9 cellular contexts compared by ENCODE assay signal in the genomic region with DNA sequence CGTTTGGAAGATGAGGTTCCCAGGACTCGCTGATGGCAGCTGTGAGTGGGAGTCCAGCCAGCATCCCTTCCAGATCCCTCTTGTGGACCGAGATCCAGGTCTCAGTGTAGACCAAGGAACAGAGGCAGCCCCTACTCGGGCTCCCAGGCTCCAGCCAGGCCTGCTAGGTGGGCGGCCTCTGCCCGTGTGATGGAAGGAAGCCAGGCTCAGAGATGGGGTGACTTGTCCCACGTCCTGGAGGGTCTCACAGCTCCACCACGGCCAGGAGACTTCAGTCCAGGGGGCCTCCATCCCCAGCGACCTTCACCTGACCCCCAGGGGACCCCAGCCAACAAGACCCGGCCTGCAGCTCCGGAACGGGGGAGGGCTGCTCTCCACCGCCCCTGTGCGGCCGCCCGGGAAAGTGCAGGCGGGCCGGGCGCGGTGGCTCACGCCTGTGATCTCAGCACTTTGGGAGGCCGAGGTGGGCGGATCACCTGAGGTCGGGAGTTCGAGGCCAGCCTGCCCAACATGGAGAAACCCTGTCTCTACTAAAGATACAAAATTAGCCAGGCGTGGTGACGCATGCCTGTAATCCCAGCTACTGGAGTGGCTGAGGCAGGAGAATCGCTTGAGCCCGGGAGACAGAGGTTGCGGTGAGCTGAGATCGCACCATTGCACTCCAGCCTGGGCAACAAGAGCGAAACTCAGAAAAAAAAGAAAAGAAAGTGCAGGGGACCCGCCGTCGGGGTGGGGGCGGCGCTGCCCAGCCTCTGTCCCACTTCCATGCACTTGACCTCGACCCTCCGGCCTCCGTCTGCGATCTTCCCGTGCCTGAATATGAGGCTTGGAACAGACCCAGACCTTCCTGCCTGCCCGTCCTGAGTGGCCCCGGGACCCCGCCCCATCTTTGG. TPM values are rescaled to one million over a fixed set of nuclear protein-coding genes. Genes with fewer than 3 reads are reported as not detected.
DNase-seq lines count a peak whose midpoint lies in the region; ATAC-seq and TF ChIP-seq lines count a peak whose summit lies in the region.
"Had no signal": no experiment of that assay in that cellular context is flagged by ENCODE, and none has a peak within 500 bp of the region (broad histone marks: within the 10 kb centered on the region; RNA-seq: fewer than 3 reads in every experiment).

No MANE protein-coding gene starts in this region.

- H3K27ac Mint-ChIP-seq in activated CD8-positive, alpha-beta T cell treated with anti-CD3 and anti-CD28 coated beads for 36 hours, result no peak overlapping the region

- no peaks in the 10 kb centered on the region for H3K36me3 ChIP-seq in HUES64 (ENCODE audit: insufficient read depth, low read length)
- H3K36me3 ChIP-seq: SJCRH30 had no signal

- DNase-seq in DMS 273 (lab: John Stamatoyannopoulos, UW; ENCODE audit: unreplicated experiment), result peak; percentile 94
- peak; percentile 67 for DNase-seq in activated CD8-positive, alpha-beta T cell treated with anti-CD3 and anti-CD28 coated beads for 36 hours
- DNase-seq in fibroblast of pulmonary artery (ENCODE audit: low read depth), result peak; percentile 44
- DNase-seq in retina, result peak; percentile 77

- no peaks in the 10 kb centered on the region for H3K9me3 ChIP-seq in HUES64 (ENCODE audit: insufficient read depth, low read depth, low read length)
- H3K9me3 ChIP-seq: SJCRH30 had no signal

- H3K4me3 Mint-ChIP-seq in activated CD8-positive, alpha-beta T cell treated with anti-CD3 and anti-CD28 coated beads for 36 hours, result no peak overlapping the region

- H3K4me3 ChIP-seq in HUES64 (ENCODE audit: low read length) (peak overlapping the region; percentile 32), fibroblast of pulmonary artery (replicated peaks; ENCODE audit: low read depth, low read length) (no peak overlapping the region)
- H3K4me3 ChIP-seq: SJCRH30 had no signal

- no peak overlapping the region for H3K27ac ChIP-seq in HUES64 (ENCODE audit: low read depth, low read length)
- H3K27ac ChIP-seq: SJCRH30 had no signal

- H3K4me1 Mint-ChIP-seq in activated CD8-positive, alpha-beta T cell treated with anti-CD3 and anti-CD28 coated beads for 36 hours (ENCODE audit: low read depth), result peaks cover 2% of the 10 kb centered on the region

- WGBS in HUES64, result 44% methylated on average over 45 of the region's 45 CpGs

- no peaks in the 10 kb centered on the region for H3K36me3 Mint-ChIP-seq in activated CD8-positive, alpha-beta T cell treated with anti-CD3 and anti-CD28 coated beads for 36 hours (ENCODE audit: low read depth)

- TF ChIP-seq CTCF in activated CD8-positive, alpha-beta T cell treated with anti-CD3 and anti-CD28 coated beads for 36 hours (IDR thresholded peaks at IDR 0.05), result peak; percentile 93
- peak; percentile 52 for TF ChIP-seq CTCF in fibroblast of pulmonary artery (IDR thresholded peaks at IDR 0.05; ENCODE audit: low read length, missing control alignments)

- peak; percentile 69 for ATAC-seq in activated CD8-positive, alpha-beta T cell treated with anti-CD3 and anti-CD28 coated beads for 36 hours
- ATAC-seq in GM21447 (IDR thresholded peaks at IDR 0.05; ENCODE audit: unreplicated experiment), result no peak
- no peak for ATAC-seq in HG03025 (IDR thresholded peaks at IDR 0.05; ENCODE audit: low FRiP score, unreplicated experiment)
- no peak for ATAC-seq in HG03469 (IDR thresholded peaks at IDR 0.05; ENCODE audit: unreplicated experiment)

- intact Hi-C loops in activated CD8-positive, alpha-beta T cell treated with anti-CD3 and anti-CD28 coated beads for 36 hours (cut with micrococcal nuclease), result no loop called here

- peaks cover 2% of the 10 kb centered on the region for H3K9me3 Mint-ChIP-seq in activated CD8-positive, alpha-beta T cell treated with anti-CD3 and anti-CD28 coated beads for 36 hours

- H3K9ac ChIP-seq in HUES64 (ENCODE audit: low read depth, low read length), result no peak overlapping the region

- peaks cover 18% of the 10 kb centered on the region for H3K27me3 Mint-ChIP-seq in activated CD8-positive, alpha-beta T cell treated with anti-CD3 and anti-CD28 coated beads for 36 hours

- CTCF ChIA-PET in activated CD8-positive, alpha-beta T cell treated with anti-CD3 and anti-CD28 coated beads for 36 hours (lab: Charles Lee), result interaction anchor here (1.3 to 3.0 kb wide), 4 partner anchors 9 to 36 kb away, joined by 3 to 22 read pairs (median 8); a partner anchor contains a TSS

- POLR2A ChIA-PET in activated CD8-positive, alpha-beta T cell treated with anti-CD3 and anti-CD28 coated beads for 36 hours (lab: Charles Lee), result interaction anchor here (0.9 to 2.6 kb wide), 3 partner anchors 9 to 11 kb away, joined by 4 to 10 read pairs (median 5); a partner anchor contains a TSS

- H3K4me1 ChIP-seq in HUES64 (ENCODE audit: insufficient read depth, low read length), result no peaks in the 10 kb centered on the region
- H3K4me1 ChIP-seq: SJCRH30 had no signal

- H3K27me3 ChIP-seq in HUES64 (ENCODE audit: insufficient read depth, low read length), result peaks cover 32% of the 10 kb centered on the region
- H3K27me3 ChIP-seq: SJCRH30 had no signal

RNA-seq across cellular contexts. Expression of a gene that starts 0.6 kb away (rescaled TPM):
- polyA plus RNA-seq in HUES64 (2013, experiment 1 of 2), result 0.45 TPM
- polyA plus RNA-seq in HUES64 (2013, experiment 2 of 2), result 0.57 TPM
- under 1 TPM; 0.20 to 0.22 TPM for total RNA-seq in activated CD8-positive, alpha-beta T cell treated with anti-CD3 and anti-CD28 coated beads for 36 hours

RNA-seq across cellular contexts. Expression of a gene that starts 11.6 kb away (rescaled TPM):
- polyA plus RNA-seq in HUES64 (2013, experiment 1 of 2), result 10.0 TPM
- 10.3 TPM for polyA plus RNA-seq in HUES64 (2013, experiment 2 of 2)
- 1 to 10 TPM; 8.9 to 9.3 TPM for total RNA-seq in activated CD8-positive, alpha-beta T cell treated with anti-CD3 and anti-CD28 coated beads for 36 hours

RNA-seq across cellular contexts. Expression of a gene that starts 34.9 kb away (rescaled TPM):
- 5.3 TPM for polyA plus RNA-seq in HUES64 (2013, experiment 1 of 2)
- 6.6 TPM for polyA plus RNA-seq in HUES64 (2013, experiment 2 of 2)
- total RNA-seq in activated CD8-positive, alpha-beta T cell treated with anti-CD3 and anti-CD28 coated beads for 36 hours, result under 1 TPM; 0.25 to 0.45 TPM

RNA-seq across cellular contexts. Expression of a gene that starts 35.9 kb away (rescaled TPM):
- polyA plus RNA-seq in HUES64 (2013, experiment 1 of 2), result 94.3 TPM
- polyA plus RNA-seq in HUES64 (2013, experiment 2 of 2), result 90.8 TPM
- total RNA-seq in activated CD8-positive, alpha-beta T cell treated with anti-CD3 and anti-CD28 coated beads for 36 hours, result 10 to 100 TPM; 38.1 to 43.7 TPM

RNA-seq across cellular contexts. Expression of a gene that starts 48.2 kb away (rescaled TPM):
- polyA plus RNA-seq in HUES64 (2013, experiment 1 of 2), result not detected
- 0.32 TPM for polyA plus RNA-seq in HUES64 (2013, experiment 2 of 2)
- 10 to 100 TPM; 52.7 to 58.5 TPM for total RNA-seq in activated CD8-positive, alpha-beta T cell treated with anti-CD3 and anti-CD28 coated beads for 36 hours
- total RNA-seq: SJCRH30 had no signal

Comparison
In these comparisons a context has a peak if more than half of its experiments do, and no peak if none do; other contexts are left out.
1. DNase-seq: peak in every context shown above with its lines; median percentile 94 in DMS 273; 77 in retina; 67 in activated CD8-positive, alpha-beta T cell treated with anti-CD3 and anti-CD28 coated beads for 36 hours; 44 in fibroblast of pulmonary artery.